Comparison of ENCODE assay signal across 27 cellular contexts in the genomic region with DNA sequence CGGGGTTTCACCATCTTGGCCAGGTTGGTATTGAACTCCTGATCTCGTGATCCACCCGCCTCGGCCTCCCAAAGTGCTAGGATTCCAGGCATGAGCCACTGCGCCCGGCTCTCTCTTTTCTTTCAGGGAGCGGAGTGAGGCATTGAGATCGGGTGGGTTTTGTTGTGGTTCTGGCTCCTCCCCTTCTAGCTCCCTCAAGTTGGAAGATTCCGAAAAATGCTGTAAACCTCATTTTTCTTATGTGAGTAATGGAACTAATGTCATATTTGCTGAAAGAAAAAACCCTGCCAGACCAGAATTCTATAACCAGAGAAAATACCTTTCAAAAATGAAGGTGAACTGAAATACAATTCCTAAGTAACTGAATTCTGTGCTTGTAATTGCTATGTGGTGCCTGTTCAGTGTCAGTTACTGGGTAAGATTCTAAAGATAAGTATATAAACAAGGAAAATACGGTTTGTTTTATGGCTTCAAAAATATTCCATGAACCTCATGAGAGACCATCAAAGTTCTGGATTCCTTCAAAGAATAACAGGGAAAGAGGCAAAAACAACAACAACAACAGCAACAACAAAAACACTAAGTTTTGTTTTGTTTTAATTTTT. TPM values are rescaled to one million over a fixed set of nuclear protein-coding genes. Genes with fewer than 3 reads are reported as not detected.
DNase-seq lines count a peak whose midpoint lies in the region; TF ChIP-seq lines count a peak whose summit lies in the region.
"Had no signal": no experiment of that assay in that cellular context is flagged by ENCODE, and none has a peak within 500 bp of the region (broad histone marks: within the 10 kb centered on the region; RNA-seq: fewer than 3 reads in every experiment).

No MANE protein-coding gene starts in this region.

- H2BK5ac ChIP-seq in mesenchymal stem cell (ENCODE audit: low read depth, low read length, poor library complexity, severe bottlenecking), result no peak overlapping the region

- TF ChIP-seq CTCF in AG09309 (IDR thresholded peaks at IDR 0.05; ENCODE audit: control insufficient read depth, insufficient read depth, low read depth, low read length, missing control alignments) (no peak), nephron progenitor cell (IDR thresholded peaks at IDR 0.05) (no peak)

- no peaks in the 10 kb centered on the region for H3K79me1 ChIP-seq in mesenchymal stem cell (replicated peaks; ENCODE audit: low read length, poor library complexity, severe bottlenecking)

- no peaks in the 10 kb centered on the region for H3K36me3 ChIP-seq in mesenchymal stem cell (ENCODE audit: control insufficient read depth in 1 of 2, insufficient read depth in 2 of 2, low read depth in 1 of 2, low read length in 2 of 2)
- H3K36me3 ChIP-seq: BLaER1 treated with 17β-estradiol and CSF1 and Interleukin-3, amounts not matched to agents 10 nM and 100 nM; breast epithelium; gastroesophageal sphincter; left lung; WERI-Rb-1 had no signal

- no peak overlapping the region for H3K23ac ChIP-seq in mesenchymal stem cell (ENCODE audit: low read length in 2 of 2)

- H3K4me3 Mint-ChIP-seq in nephron progenitor cell, result no peak overlapping the region
- H3K4me3 Mint-ChIP-seq: activated T-cell treated with anti-CD3 and anti-CD28 coated beads, Interleukin-2, amount 50 U/mL, for 4 hours; effector memory CD8-positive, alpha-beta T cell; immature natural killer cell; stimulated activated naive CD8-positive, alpha-beta T cell treated with anti-CD3 and anti-CD28 coated beads, Interleukin-15, Interleukin-2, amounts not matched to agents 100 ng/mL and 50 ng/mL, for 24 hours had no signal

- no peak overlapping the region for H2AFZ ChIP-seq in mesenchymal stem cell (ENCODE audit: low read depth, low read length)
- H2AFZ ChIP-seq: PC-9 had no signal

- DNase-seq in AG09309 (ENCODE audit: low read depth), result peak; percentile 62
- DNase-seq in HCEC 1CT, result peak; percentile 21
- peak; percentile 58 for DNase-seq in astrocyte of the hippocampus (ENCODE audit: low read depth, low spot score)
- DNase-seq in nephron progenitor cell, result no peak
- no peak for DNase-seq in D341Med (ENCODE audit: low spot score)
- DNase-seq in mesenchymal stem cell, result no peak
- no peak for DNase-seq in KBM-7
- no peak for DNase-seq in NCI-H774 (lab: John Stamatoyannopoulos, UW)
- DNase-seq: activated CD4-positive, alpha-beta T cell treated with anti-CD3 and anti-CD28 coated beads, Interleukin-2, amount 50 U/mL, for 1 hour; activated T-cell treated with anti-CD3 and anti-CD28 coated beads, Interleukin-2, amount 50 U/mL, for 4 hours; COR-L47; effector memory CD8-positive, alpha-beta T cell; hypothalamus; immature natural killer cell; left lung; mesendoderm; NCI-H146; NCI-H524; PC-9; WERI-Rb-1 had no signal

- H3K4ac ChIP-seq in mesenchymal stem cell (ENCODE audit: low read depth in 1 of 2, low read length in 2 of 2), result no peak overlapping the region

- H3K9me3 ChIP-seq in mesenchymal stem cell (ENCODE audit: control insufficient read depth, low read length), result peaks cover 4% of the 10 kb centered on the region
- H3K9me3 ChIP-seq: A549, gastroesophageal sphincter had no signal

- H3K27me3 Mint-ChIP-seq in nephron progenitor cell (ENCODE audit: low read depth, poor library complexity), result peaks cover 3% of the 10 kb centered on the region

- H3K9ac ChIP-seq in mesenchymal stem cell (ENCODE audit: low read length), result no peak overlapping the region
- H3K9ac ChIP-seq: BLaER1 treated with 17β-estradiol and CSF1 and Interleukin-3, amounts not matched to agents 10 nM and 100 nM had no signal

- H2BK12ac ChIP-seq in mesenchymal stem cell (ENCODE audit: low read length in 2 of 2), result no peak overlapping the region

- H2BK120ac ChIP-seq in mesenchymal stem cell (ENCODE audit: low read depth, low read length), result no peak overlapping the region

- H3K27ac ChIP-seq in mesenchymal stem cell (ENCODE audit: low read length, poor library complexity, severe bottlenecking), result no peak overlapping the region
- H3K27ac ChIP-seq: A549; BLaER1 treated with 17β-estradiol and CSF1 and Interleukin-3, amounts not matched to agents 10 nM and 100 nM; breast epithelium; coronary artery; gastroesophageal sphincter; left lung; PC-9; WERI-Rb-1 had no signal

- H3K4me2 ChIP-seq in mesenchymal stem cell (ENCODE audit: low read length, poor library complexity, severe bottlenecking), result no peak overlapping the region
- H3K4me2 ChIP-seq: A549; BLaER1 treated with 17β-estradiol and CSF1 and Interleukin-3, amounts not matched to agents 10 nM and 100 nM; PC-9 had no signal

- no peak overlapping the region for H2AK5ac ChIP-seq in mesenchymal stem cell (ENCODE audit: low read length, severe bottlenecking)

- no peak overlapping the region for H4K8ac ChIP-seq in mesenchymal stem cell (ENCODE audit: low read length)

- peak overlapping the region; percentile 29 for H3K27ac Mint-ChIP-seq in nephron progenitor cell
- H3K27ac Mint-ChIP-seq: effector memory CD8-positive, alpha-beta T cell; immature natural killer cell; stimulated activated naive CD8-positive, alpha-beta T cell treated with anti-CD3 and anti-CD28 coated beads, Interleukin-15, Interleukin-2, amounts not matched to agents 100 ng/mL and 50 ng/mL, for 24 hours had no signal

- H3K18ac ChIP-seq in mesenchymal stem cell (ENCODE audit: low read depth in 1 of 2, low read length in 2 of 2), result no peak overlapping the region

- H2BK15ac ChIP-seq in mesenchymal stem cell (ENCODE audit: low read depth, poor library complexity, severe bottlenecking), result no peak overlapping the region

- in situ Hi-C loops in KBM-7 (cut with MboI; ENCODE audit: low pct_unique_long_range_greater_than_20kb, low sequenced_read_pairs), result no loop called here

- H3K27me3 ChIP-seq in mesenchymal stem cell (ENCODE audit: control insufficient read depth in 1 of 2, insufficient read depth in 1 of 2, low read length in 2 of 2), result no peaks in the 10 kb centered on the region
- H3K27me3 ChIP-seq: BLaER1 treated with 17β-estradiol and CSF1 and Interleukin-3, amounts not matched to agents 10 nM and 100 nM; breast epithelium had no signal

- WGBS in mesenchymal stem cell, result 91% methylated on average over 8 of the region's 10 CpGs

- H3K14ac ChIP-seq in mesenchymal stem cell (ENCODE audit: low read length in 2 of 2), result no peak overlapping the region

- no peaks in the 10 kb centered on the region for H3K36me3 Mint-ChIP-seq in nephron progenitor cell (ENCODE audit: low read depth)
- H3K36me3 Mint-ChIP-seq: immature natural killer cell had no signal

- no peak overlapping the region for H4K91ac ChIP-seq in mesenchymal stem cell (ENCODE audit: low read length)

- H3K4me3 ChIP-seq in AG09309 (ENCODE audit: control insufficient read depth, low read depth, low read length) (no peak overlapping the region), mesenchymal stem cell (ENCODE audit: insufficient read depth in 1 of 2, low read depth in 1 of 2, low read length in 2 of 2) (no peak overlapping the region)
- H3K4me3 ChIP-seq: A549; BLaER1 treated with 17β-estradiol and CSF1 and Interleukin-3, amounts not matched to agents 10 nM and 100 nM; breast epithelium; coronary artery; gastroesophageal sphincter; left lung; PC-9 had no signal

- no peaks in the 10 kb centered on the region for H3K4me1 Mint-ChIP-seq in nephron progenitor cell

- H3K4me1 ChIP-seq in mesenchymal stem cell (ENCODE audit: control insufficient read depth, insufficient read depth, low read depth, low read length), result peaks cover 2% of the 10 kb centered on the region
- H3K4me1 ChIP-seq: A549, breast epithelium, gastroesophageal sphincter, left lung had no signal

- H3K9me3 Mint-ChIP-seq in nephron progenitor cell, result peaks cover 15% of the 10 kb centered on the region
- H3K9me3 Mint-ChIP-seq: activated T-cell treated with anti-CD3 and anti-CD28 coated beads, Interleukin-2, amount 50 U/mL, for 4 hours; effector memory CD8-positive, alpha-beta T cell; immature natural killer cell; stimulated activated naive CD8-positive, alpha-beta T cell treated with anti-CD3 and anti-CD28 coated beads, Interleukin-15, Interleukin-2, amounts not matched to agents 100 ng/mL and 50 ng/mL, for 24 hours had no signal

RNA-seq across cellular contexts. Expression of gene CDK20, which starts 30.9 kb away (rescaled TPM):
- 5.8 TPM for polyA plus RNA-seq in mesenchymal stem cell (2013, experiment 1 of 2)
- polyA plus RNA-seq in mesenchymal stem cell (2013, experiment 2 of 2), result 5.7 TPM
- polyA plus RNA-seq: HepG2 had no signal

Comparison
In these comparisons a context has a peak if more than half of its experiments do, and no peak if none do; other contexts are left out.
1. DNase-seq: peak in AG09309 (single experiment), HCEC 1CT (single experiment) and astrocyte of the hippocampus (single experiment); none in nephron progenitor cell (single experiment), D341Med (single experiment), mesenchymal stem cell (single experiment), KBM-7 (single experiment) and NCI-H774 (single experiment).